32 cellular contexts compared by ENCODE assay signal in genomic region chr2:1649103-1649870, GRCh38.
DNase-seq lines count a peak whose midpoint lies in the region; ATAC-seq, FAIRE-seq and TF ChIP-seq lines count a peak whose summit lies in the region.
"Had no signal": no experiment of that assay in that cellular context is flagged by ENCODE, and none has a peak within 500 bp of the region (broad histone marks: within the 10 kb centered on the region; RNA-seq: fewer than 3 reads in every experiment).

No MANE protein-coding gene starts in this region.

- BruUV-seq in Panc1 (replicated peaks; lab: Mats Ljungman, UMichigan) = no TSS peak

- no peak overlapping the region for H3K4ac ChIP-seq in trophoblast cell (ENCODE audit: low read depth, low read length)

- H3K14ac ChIP-seq in trophoblast cell (ENCODE audit: low read length) = no peak overlapping the region

- H3K27ac ChIP-seq in Panc1 (ENCODE audit: low read length) (peak overlapping the region; percentile 60; the same call in 1 of the 2 replicates), trophoblast cell (ENCODE audit: low read depth, low read length) (no peak overlapping the region)
- H3K27ac ChIP-seq: HL-60, KMS-11, pancreas, Peyer's patch, SJSA1, VCaP had no signal

- H3K4me2 ChIP-seq in trophoblast cell (ENCODE audit: low read length) = no peak overlapping the region
- H3K4me2 ChIP-seq: KMS-11 had no signal

- H2BK120ac ChIP-seq in trophoblast cell (ENCODE audit: insufficient read depth, low read length, poor library complexity) = no peak overlapping the region

- peaks cover 1% of the 10 kb centered on the region for H3K79me1 ChIP-seq in trophoblast cell (ENCODE audit: low read length)

- H2BK5ac ChIP-seq in trophoblast cell (ENCODE audit: low read depth, low read length, poor library complexity) = no peak overlapping the region

- H3K9ac ChIP-seq in trophoblast cell (ENCODE audit: low read length) = no peak overlapping the region
- H3K9ac ChIP-seq: KMS-11 had no signal

- H4K12ac ChIP-seq in trophoblast cell (ENCODE audit: low read depth, low read length) = no peak overlapping the region

- no peak overlapping the region for H3K23ac ChIP-seq in trophoblast cell (ENCODE audit: low read length)

- H4K8ac ChIP-seq in trophoblast cell (ENCODE audit: low read depth, low read length) = no peak overlapping the region

- no peak for FAIRE-seq in H54 (lab: Jason Lieb, UNC)
- FAIRE-seq: pancreas had no signal

- no peak overlapping the region for H2AFZ ChIP-seq in trophoblast cell (ENCODE audit: insufficient read depth, low read length, poor library complexity)

- no peak overlapping the region for H3K4me3 ChIP-seq in Panc1 (ENCODE audit: low read depth in 2 of 2, low read length in 2 of 2)
- peak overlapping the region; percentile 3 for H3K4me3 ChIP-seq in trophoblast cell (ENCODE audit: low read depth, low read length)
- H3K4me3 ChIP-seq: pancreas, Peyer's patch, right atrium auricular region, SJSA1, stomach had no signal

- H4K91ac ChIP-seq in trophoblast cell (ENCODE audit: low read depth, low read length) = no peak overlapping the region

- in situ Hi-C loops in Panc1 (cut with HindIII; ENCODE audit: low pct_unique_long_range_greater_than_20kb, low sequenced_read_pairs) = no loop called here

- no peaks in the 10 kb centered on the region for H3K27me3 ChIP-seq in Panc1 (ENCODE audit: control insufficient read depth, insufficient read depth, low read length)
- H3K27me3 ChIP-seq in trophoblast cell (ENCODE audit: insufficient read depth, low read length) = no peaks in the 10 kb centered on the region
- H3K27me3 ChIP-seq: pancreas, Peyer's patch, right atrium auricular region, SJSA1, stomach had no signal

- intact Hi-C loops in Panc1 (cut with micrococcal nuclease; ENCODE audit: unreplicated experiment) = no loop called here

- CTCF ChIA-PET in Panc1 (lab: Charles Lee) = no interaction called here

- no peak overlapping the region for H2BK12ac ChIP-seq in trophoblast cell (ENCODE audit: low read length)

- no peak for TF ChIP-seq POLR2A in H54 (IDR thresholded peaks at IDR 0.05; ENCODE audit: low read depth, low read length)

- no peaks in the 10 kb centered on the region for H3K36me3 ChIP-seq in Panc1 (ENCODE audit: control insufficient read depth, insufficient read depth, low read length)
- H3K36me3 ChIP-seq in trophoblast cell (ENCODE audit: control insufficient read depth in 1 of 2, insufficient read depth in 2 of 2, low read length in 2 of 2) = peaks cover 64 to 70% of the 10 kb centered on the region in 2 experiments
- H3K36me3 ChIP-seq: pancreas had no signal

- no peak for TF ChIP-seq CTCF in Panc1 (IDR thresholded peaks at IDR 0.05)

- H2AK5ac ChIP-seq in trophoblast cell (ENCODE audit: low read length) = no peak overlapping the region

- H3K9me3 ChIP-seq in Panc1 (ENCODE audit: control insufficient read depth, insufficient read depth, low read depth, low read length) = no peaks in the 10 kb centered on the region
- H3K9me3 ChIP-seq in trophoblast cell (ENCODE audit: insufficient read depth, low read depth, low read length) = peaks cover 7% of the 10 kb centered on the region
- H3K9me3 ChIP-seq: pancreas, Peyer's patch, right atrium auricular region, SJSA1, stomach had no signal

- no CpG with 5 or more reads among the region's 52 CpGs for WGBS in trophoblast cell (ENCODE audit: extremely low coverage, insufficient coverage, insufficient read length)

- no peak for ATAC-seq in Panc1
- no peak for ATAC-seq in HG02970 (IDR thresholded peaks at IDR 0.05; ENCODE audit: low FRiP score, unreplicated experiment)
- ATAC-seq: activated naive CD4-positive, alpha-beta T cell treated with anti-CD3 and anti-CD28 coated beads, Interleukin-2, amount 50 U/mL, for 72 hours; natural killer cell treated with Interleukin-12 subunit alpha and Interleukin-12 subunit beta and Interleukin-15 and Interleukin-18, amount 100 ng/mL, for 72 hours; pancreas had no signal

- POLR2A ChIA-PET in Panc1 (lab: Charles Lee) = no interaction called here

- peak; percentile 18 for DNase-seq in D341Med (ENCODE audit: low spot score)
- DNase-seq in Panc1 (ENCODE audit: low read depth, low spot score) = no peak
- peak; percentile 44 for DNase-seq in islet precursor cell
- no peak for DNase-seq in trophoblast cell
- DNase-seq in H54 (ENCODE audit: insufficient read length, low spot score) = no peak
- DNase-seq in DMS79 (lab: John Stamatoyannopoulos, UW) = no peak
- no peak for DNase-seq in activated CD4-positive, alpha-beta T cell treated with anti-CD3 and anti-CD28 coated beads for 4 hours
- DNase-seq: activated CD4-positive, alpha-beta T cell treated with anti-CD3 and anti-CD28 coated beads, Interleukin-2, amount 10 ng/mL, durations not matched to agents 24 days and 14 days; activated effector memory CD4-positive, alpha-beta T cell treated with Interleukin-2 at 50 U/mL for 16 hours; amygdala; CD8-positive, alpha-beta memory T cell; effector CD8-positive, alpha-beta T cell; erythroblast; H9; MM.1S; NCI-H1417 treated with DMSO at 0.1 percent for 48 hours; NCI-H2081; NCI-H2227 treated with DMSO at 0.1 percent for 48 hours; NCI-H69; Peyer's patch; stimulated activated CD8-positive, alpha-beta memory T cell treated with anti-CD3 and anti-CD28 coated beads, Interleukin-4, amount 100 ng/mL, for 48 hours; stomach; T-helper 9 cell had no signal

- H3K79me2 ChIP-seq in trophoblast cell (ENCODE audit: control insufficient read depth, insufficient read depth, low read length, poor library complexity) = no peaks in the 10 kb centered on the region

- H3K4me1 ChIP-seq in Panc1 (ENCODE audit: control insufficient read depth, insufficient read depth, low read length) = peaks cover 6% of the 10 kb centered on the region; the same call in 1 of the 2 replicates
- H3K4me1 ChIP-seq in trophoblast cell (ENCODE audit: control insufficient read depth in 1 of 2, insufficient read depth in 2 of 2, low read length in 2 of 2) = peaks cover 6 to 7% of the 10 kb centered on the region in 2 experiments
- H3K4me1 ChIP-seq: pancreas had no signal

- no peak overlapping the region for H3K18ac ChIP-seq in trophoblast cell (ENCODE audit: low read length)

Comparison
In these comparisons a context has a peak if more than half of its experiments do, and no peak if none do; other contexts are left out.
1. DNase-seq: peak in D341Med (single experiment) and islet precursor cell (single experiment); none in Panc1 (single experiment), trophoblast cell (0 of 2), H54 (single experiment), DMS79 (single experiment) and activated CD4-positive, alpha-beta T cell treated with anti-CD3 and anti-CD28 coated beads for 4 hours (0 of 2).